Comparison of ENCODE assay signal across 6 cellular contexts in the genomic region with DNA sequence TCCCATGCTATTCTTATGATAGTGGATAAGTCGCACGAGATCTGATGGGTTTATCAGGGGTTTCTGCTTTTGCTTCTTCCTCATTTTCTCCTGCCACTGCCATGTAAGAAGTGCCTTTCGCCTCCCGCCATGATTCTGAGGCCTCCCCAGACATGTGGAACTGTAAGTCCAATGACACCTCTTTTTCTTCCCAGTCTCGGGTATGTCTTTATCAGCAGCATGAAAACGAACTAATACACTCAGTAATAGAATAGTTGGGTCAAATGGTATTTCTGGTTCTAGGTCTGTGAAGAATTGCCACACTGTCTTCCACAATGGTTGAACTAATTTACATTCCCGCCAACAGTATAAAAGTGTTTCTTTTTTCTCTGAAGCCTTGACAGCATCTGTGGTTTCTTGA. TPM values are rescaled to one million over a fixed set of nuclear protein-coding genes. Genes with fewer than 3 reads are reported as not detected.
"Had no signal": no experiment of that assay in that cellular context is flagged by ENCODE, and none has a peak within 500 bp of the region (broad histone marks: within the 10 kb centered on the region; RNA-seq: fewer than 3 reads in every experiment).

No MANE protein-coding gene starts in this region.

RNA-seq across cellular contexts. Expression of gene HLA-DQB1, which starts 7.7 kb away (rescaled TPM):
- total RNA-seq: GM23248, H4, HFFc6 had no signal
- polyA plus RNA-seq: GM23248 had no signal

RNA-seq across cellular contexts. Expression of gene HLA-DQA1, which starts 36.9 kb away (rescaled TPM):
- total RNA-seq: GM23248, GM23338, H1, H4, H7, HFFc6 had no signal
- polyA plus RNA-seq: GM23248 had no signal
